27 cellular contexts compared by ENCODE assay signal in genomic region chr1:87985071-87985470, GRCh38.
"Had no signal": no experiment of that assay in that cellular context is flagged by ENCODE, and none has a peak within 500 bp of the region (broad histone marks: within the 10 kb centered on the region; RNA-seq: fewer than 3 reads in every experiment).

No MANE protein-coding gene starts in this region.

- DNase-seq: heart right ventricle; kidney; left colon; left lung; lower lobe of right lung; mammary epithelial cell; mesenchymal stem cell; naive thymus-derived CD4-positive, alpha-beta T cell; nucleus accumbens; psoas muscle; right lobe of liver; stimulated activated CD4-positive, alpha-beta T cell treated with anti-CD3 and anti-CD28 coated beads, Interleukin-12 subunit alpha, Interleukin-12 subunit beta, amount 100 ng/mL, for 4 hours; stimulated activated CD4-positive, alpha-beta T cell treated with anti-CD3 and anti-CD28 coated beads, Interleukin-15, amount 100 ng/mL, for 24 hours; stimulated activated CD4-positive, alpha-beta T cell treated with anti-CD3 and anti-CD28 coated beads, Interleukin-2, amount 100 ng/mL, for 24 hours; stimulated activated CD4-positive, alpha-beta T cell treated with anti-CD3 and anti-CD28 coated beads, Interleukin-4, amount 100 ng/mL, for 1 hour; stimulated activated naive B cell treated with anti-CD40 and anti-IgM and Interleukin-4, amounts not matched to agents 10 μg/mL and 1 μg/mL and 100 μg/mL, for 72 hours; stimulated activated naive CD8-positive, alpha-beta T cell treated with anti-CD3 and anti-CD28 coated beads, Interleukin-15, Interleukin-2, amounts not matched to agents 100 U/mL and 50 U/mL, for 24 hours; stomach; testis; thyroid gland; transverse colon; uterus had no signal

- H3K4me3 ChIP-seq: heart right ventricle, hepatocyte, left lung, lower lobe of right lung, psoas muscle, right lobe of liver, smooth muscle cell, stomach, testis, thyroid gland, transverse colon, uterus had no signal

- H3K27me3 ChIP-seq: hepatocyte, left lung, right lobe of liver, stomach, testis, thyroid gland, transverse colon, uterus had no signal

- H3K4me1 ChIP-seq: heart right ventricle, left lung, lower lobe of right lung, parathyroid adenoma, psoas muscle, right lobe of liver, testis, transverse colon, uterus had no signal

- H3K36me3 ChIP-seq: heart right ventricle, left lung, lower lobe of right lung, right lobe of liver, stomach, thyroid gland, transverse colon, uterus had no signal

- H3K9ac ChIP-seq: parathyroid adenoma had no signal

- H3K4me3 Mint-ChIP-seq: mesothelial cell of epicardium; naive thymus-derived CD4-positive, alpha-beta T cell; natural killer cell treated with Interleukin-12 subunit alpha and Interleukin-12 subunit beta and Interleukin-15 and Interleukin-18, amount 100 ng/mL, for 72 hours; stimulated activated naive B cell treated with anti-CD40 and anti-IgM and Interleukin-4, amounts not matched to agents 10 μg/mL and 1 μg/mL and 100 μg/mL, for 72 hours had no signal

- H3K4me2 ChIP-seq: hepatocyte, smooth muscle cell had no signal

- H3K9me3 Mint-ChIP-seq: naive thymus-derived CD4-positive, alpha-beta T cell; natural killer cell treated with Interleukin-12 subunit alpha and Interleukin-12 subunit beta and Interleukin-15 and Interleukin-18, amount 100 ng/mL, for 72 hours; stimulated activated naive B cell treated with anti-CD40 and anti-IgM and Interleukin-4, amounts not matched to agents 10 μg/mL and 1 μg/mL and 100 μg/mL, for 72 hours had no signal

- H2AFZ ChIP-seq: hepatocyte, parathyroid adenoma had no signal

- ATAC-seq: heart right ventricle; left colon; left lung; lower lobe of right lung; naive thymus-derived CD4-positive, alpha-beta T cell; natural killer cell treated with Interleukin-12 subunit alpha and Interleukin-12 subunit beta and Interleukin-15 and Interleukin-18, amount 100 ng/mL, for 72 hours; psoas muscle; right lobe of liver; stimulated activated naive B cell treated with anti-CD40 and anti-IgM and Interleukin-4, amounts not matched to agents 10 μg/mL and 1 μg/mL and 100 μg/mL, for 72 hours; stimulated activated naive CD8-positive, alpha-beta T cell treated with anti-CD3 and anti-CD28 coated beads, Interleukin-15, Interleukin-2, amounts not matched to agents 100 U/mL and 50 U/mL, for 24 hours had no signal

- H3K27ac ChIP-seq: heart right ventricle, hepatocyte, left lung, lower lobe of right lung, parathyroid adenoma, psoas muscle, right lobe of liver, testis, thyroid gland, transverse colon, uterus had no signal

- H3K36me3 Mint-ChIP-seq: mesothelial cell of epicardium; naive thymus-derived CD4-positive, alpha-beta T cell; natural killer cell treated with Interleukin-12 subunit alpha and Interleukin-12 subunit beta and Interleukin-15 and Interleukin-18, amount 100 ng/mL, for 72 hours; stimulated activated naive B cell treated with anti-CD40 and anti-IgM and Interleukin-4, amounts not matched to agents 10 μg/mL and 1 μg/mL and 100 μg/mL, for 72 hours had no signal

- H3K9me3 ChIP-seq: heart right ventricle, left lung, lower lobe of right lung, psoas muscle, right lobe of liver, stomach, testis, thyroid gland, transverse colon, uterus had no signal

- H3K27ac Mint-ChIP-seq: mesothelial cell of epicardium; naive thymus-derived CD4-positive, alpha-beta T cell; natural killer cell treated with Interleukin-12 subunit alpha and Interleukin-12 subunit beta and Interleukin-15 and Interleukin-18, amount 100 ng/mL, for 72 hours; stimulated activated naive B cell treated with anti-CD40 and anti-IgM and Interleukin-4, amounts not matched to agents 10 μg/mL and 1 μg/mL and 100 μg/mL, for 72 hours had no signal

- H3K79me2 ChIP-seq: hepatocyte, parathyroid adenoma had no signal

- FAIRE-seq: kidney had no signal

- H3K4me1 Mint-ChIP-seq: mesothelial cell of epicardium; naive thymus-derived CD4-positive, alpha-beta T cell; stimulated activated naive B cell treated with anti-CD40 and anti-IgM and Interleukin-4, amounts not matched to agents 10 μg/mL and 1 μg/mL and 100 μg/mL, for 72 hours had no signal
